ENCODE assay signal across 1 cellular context in the genomic region with DNA sequence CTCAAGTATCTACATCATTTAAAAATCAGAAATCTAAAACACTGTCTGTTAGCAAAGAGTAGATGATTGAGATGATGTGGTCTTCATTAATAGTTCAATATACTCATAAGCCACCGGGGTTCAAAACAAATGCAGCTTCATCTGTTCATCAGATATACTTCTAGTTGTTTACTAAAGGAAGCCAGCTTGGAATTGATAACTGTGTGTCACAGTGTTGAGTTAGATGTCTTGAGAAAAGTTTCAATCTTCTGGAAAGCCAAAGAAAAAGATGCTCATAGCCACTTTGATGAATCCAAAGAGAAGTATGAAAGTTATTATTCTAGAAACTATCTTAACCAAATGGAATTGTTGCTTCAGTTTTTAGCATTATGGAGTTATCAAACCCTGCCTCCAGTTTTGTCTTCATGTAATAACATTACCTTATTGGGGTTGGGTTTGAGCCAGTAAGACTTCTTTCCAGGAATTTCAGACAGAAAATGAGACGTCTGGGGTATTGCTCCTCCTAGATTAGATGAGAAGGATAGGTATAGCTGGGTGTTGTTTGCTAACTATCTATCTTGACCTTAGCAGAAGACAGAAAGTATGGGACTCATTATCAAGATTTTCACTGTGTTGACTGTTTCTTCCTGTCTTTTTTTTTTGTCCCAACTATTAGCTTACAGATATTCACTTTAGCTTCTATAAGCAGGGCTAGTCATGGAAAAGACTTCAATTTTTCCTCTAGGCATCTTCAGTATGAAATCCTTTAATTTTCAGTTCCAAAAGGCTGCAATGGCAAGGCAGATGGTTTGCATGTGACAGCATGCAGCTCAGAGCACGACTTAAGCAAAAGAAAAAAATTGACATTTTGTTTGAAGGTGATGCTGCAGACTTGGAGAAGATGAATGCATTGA.
TF ChIP-seq lines count a peak whose summit lies in the region.

No MANE protein-coding gene starts in this region.

TF ChIP-seq in K562, 482 proteins besides CTCF, POLR2A, EP300 and RAD21 (continued from another document and continues in another):
- TF ChIP-seq ATF1 (CRISPR knock-in tag; IDR thresholded peaks at IDR 0.05), result no peak
- TF ChIP-seq ATF1 (tag; IDR thresholded peaks at IDR 0.05), result peak; percentile 50
- TF ChIP-seq, protein P1, sequence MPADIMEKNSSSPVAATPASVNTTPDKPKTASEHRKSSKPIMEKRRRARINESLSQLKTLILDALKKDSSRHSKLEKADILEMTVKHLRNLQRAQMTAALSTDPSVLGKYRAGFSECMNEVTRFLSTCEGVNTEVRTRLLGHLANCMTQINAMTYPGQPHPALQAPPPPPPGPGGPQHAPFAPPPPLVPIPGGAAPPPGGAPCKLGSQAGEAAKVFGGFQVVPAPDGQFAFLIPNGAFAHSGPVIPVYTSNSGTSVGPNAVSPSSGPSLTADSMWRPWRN (IDR thresholded peaks at IDR 0.05; ENCODE audit: low read depth), result peak; percentile 47; the same call in 1 of the 2 replicates
- TF ChIP-seq TCFL5 (CRISPR knock-in tag; conservative IDR thresholded peaks at IDR 0.05), result 0 out of 2 replicates have a peak, but pooled peaks have one; percentile 8
- TF ChIP-seq, protein P2, sequence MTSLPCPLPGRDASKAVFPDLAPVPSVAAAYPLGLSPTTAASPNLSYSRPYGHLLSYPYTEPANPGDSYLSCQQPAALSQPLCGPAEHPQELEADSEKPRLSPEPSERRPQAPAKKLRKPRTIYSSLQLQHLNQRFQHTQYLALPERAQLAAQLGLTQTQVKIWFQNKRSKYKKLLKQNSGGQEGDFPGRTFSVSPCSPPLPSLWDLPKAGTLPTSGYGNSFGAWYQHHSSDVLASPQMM (CRISPR knock-in tag; IDR thresholded peaks at IDR 0.05), result no peak
- TF ChIP-seq, protein P3, sequence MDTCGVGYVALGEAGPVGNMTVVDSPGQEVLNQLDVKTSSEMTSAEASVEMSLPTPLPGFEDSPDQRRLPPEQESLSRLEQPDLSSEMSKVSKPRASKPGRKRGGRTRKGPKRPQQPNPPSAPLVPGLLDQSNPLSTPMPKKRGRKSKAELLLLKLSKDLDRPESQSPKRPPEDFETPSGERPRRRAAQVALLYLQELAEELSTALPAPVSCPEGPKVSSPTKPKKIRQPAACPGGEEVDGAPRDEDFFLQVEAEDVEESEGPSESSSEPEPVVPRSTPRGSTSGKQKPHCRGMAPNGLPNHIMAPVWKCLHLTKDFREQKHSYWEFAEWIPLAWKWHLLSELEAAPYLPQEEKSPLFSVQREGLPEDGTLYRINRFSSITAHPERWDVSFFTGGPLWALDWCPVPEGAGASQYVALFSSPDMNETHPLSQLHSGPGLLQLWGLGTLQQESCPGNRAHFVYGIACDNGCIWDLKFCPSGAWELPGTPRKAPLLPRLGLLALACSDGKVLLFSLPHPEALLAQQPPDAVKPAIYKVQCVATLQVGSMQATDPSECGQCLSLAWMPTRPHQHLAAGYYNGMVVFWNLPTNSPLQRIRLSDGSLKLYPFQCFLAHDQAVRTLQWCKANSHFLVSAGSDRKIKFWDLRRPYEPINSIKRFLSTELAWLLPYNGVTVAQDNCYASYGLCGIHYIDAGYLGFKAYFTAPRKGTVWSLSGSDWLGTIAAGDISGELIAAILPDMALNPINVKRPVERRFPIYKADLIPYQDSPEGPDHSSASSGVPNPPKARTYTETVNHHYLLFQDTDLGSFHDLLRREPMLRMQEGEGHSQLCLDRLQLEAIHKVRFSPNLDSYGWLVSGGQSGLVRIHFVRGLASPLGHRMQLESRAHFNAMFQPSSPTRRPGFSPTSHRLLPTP (IDR thresholded peaks at IDR 0.05; ENCODE audit: borderline replicate concordance, extremely low read depth, insufficient read length), result no peak
- no peak for TF ChIP-seq KLF6 (CRISPR knock-in tag; IDR thresholded peaks at IDR 0.05; ENCODE audit: borderline replicate concordance)
- peak; percentile 100 for TF ChIP-seq SMAD4 (CRISPR knock-in tag; conservative IDR thresholded peaks at IDR 0.05)
- TF ChIP-seq, protein P4, sequence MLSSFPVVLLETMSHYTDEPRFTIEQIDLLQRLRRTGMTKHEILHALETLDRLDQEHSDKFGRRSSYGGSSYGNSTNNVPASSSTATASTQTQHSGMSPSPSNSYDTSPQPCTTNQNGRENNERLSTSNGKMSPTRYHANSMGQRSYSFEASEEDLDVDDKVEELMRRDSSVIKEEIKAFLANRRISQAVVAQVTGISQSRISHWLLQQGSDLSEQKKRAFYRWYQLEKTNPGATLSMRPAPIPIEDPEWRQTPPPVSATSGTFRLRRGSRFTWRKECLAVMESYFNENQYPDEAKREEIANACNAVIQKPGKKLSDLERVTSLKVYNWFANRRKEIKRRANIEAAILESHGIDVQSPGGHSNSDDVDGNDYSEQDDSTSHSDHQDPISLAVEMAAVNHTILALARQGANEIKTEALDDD (IDR thresholded peaks at IDR 0.05), result peak; percentile 80; the same call in 1 of the 2 replicates
- TF ChIP-seq ZEB2 (IDR thresholded peaks at IDR 0.05), result peak; percentile 65; the same call in 1 of the 2 replicates
- peak; percentile 85 for TF ChIP-seq TCF3 (CRISPR knock-in tag; IDR thresholded peaks at IDR 0.05)
- peak; percentile 54; the same call in 1 of the 2 replicates for TF ChIP-seq ADNP (tag; IDR thresholded peaks at IDR 0.05)
- TF ChIP-seq, protein P5, sequence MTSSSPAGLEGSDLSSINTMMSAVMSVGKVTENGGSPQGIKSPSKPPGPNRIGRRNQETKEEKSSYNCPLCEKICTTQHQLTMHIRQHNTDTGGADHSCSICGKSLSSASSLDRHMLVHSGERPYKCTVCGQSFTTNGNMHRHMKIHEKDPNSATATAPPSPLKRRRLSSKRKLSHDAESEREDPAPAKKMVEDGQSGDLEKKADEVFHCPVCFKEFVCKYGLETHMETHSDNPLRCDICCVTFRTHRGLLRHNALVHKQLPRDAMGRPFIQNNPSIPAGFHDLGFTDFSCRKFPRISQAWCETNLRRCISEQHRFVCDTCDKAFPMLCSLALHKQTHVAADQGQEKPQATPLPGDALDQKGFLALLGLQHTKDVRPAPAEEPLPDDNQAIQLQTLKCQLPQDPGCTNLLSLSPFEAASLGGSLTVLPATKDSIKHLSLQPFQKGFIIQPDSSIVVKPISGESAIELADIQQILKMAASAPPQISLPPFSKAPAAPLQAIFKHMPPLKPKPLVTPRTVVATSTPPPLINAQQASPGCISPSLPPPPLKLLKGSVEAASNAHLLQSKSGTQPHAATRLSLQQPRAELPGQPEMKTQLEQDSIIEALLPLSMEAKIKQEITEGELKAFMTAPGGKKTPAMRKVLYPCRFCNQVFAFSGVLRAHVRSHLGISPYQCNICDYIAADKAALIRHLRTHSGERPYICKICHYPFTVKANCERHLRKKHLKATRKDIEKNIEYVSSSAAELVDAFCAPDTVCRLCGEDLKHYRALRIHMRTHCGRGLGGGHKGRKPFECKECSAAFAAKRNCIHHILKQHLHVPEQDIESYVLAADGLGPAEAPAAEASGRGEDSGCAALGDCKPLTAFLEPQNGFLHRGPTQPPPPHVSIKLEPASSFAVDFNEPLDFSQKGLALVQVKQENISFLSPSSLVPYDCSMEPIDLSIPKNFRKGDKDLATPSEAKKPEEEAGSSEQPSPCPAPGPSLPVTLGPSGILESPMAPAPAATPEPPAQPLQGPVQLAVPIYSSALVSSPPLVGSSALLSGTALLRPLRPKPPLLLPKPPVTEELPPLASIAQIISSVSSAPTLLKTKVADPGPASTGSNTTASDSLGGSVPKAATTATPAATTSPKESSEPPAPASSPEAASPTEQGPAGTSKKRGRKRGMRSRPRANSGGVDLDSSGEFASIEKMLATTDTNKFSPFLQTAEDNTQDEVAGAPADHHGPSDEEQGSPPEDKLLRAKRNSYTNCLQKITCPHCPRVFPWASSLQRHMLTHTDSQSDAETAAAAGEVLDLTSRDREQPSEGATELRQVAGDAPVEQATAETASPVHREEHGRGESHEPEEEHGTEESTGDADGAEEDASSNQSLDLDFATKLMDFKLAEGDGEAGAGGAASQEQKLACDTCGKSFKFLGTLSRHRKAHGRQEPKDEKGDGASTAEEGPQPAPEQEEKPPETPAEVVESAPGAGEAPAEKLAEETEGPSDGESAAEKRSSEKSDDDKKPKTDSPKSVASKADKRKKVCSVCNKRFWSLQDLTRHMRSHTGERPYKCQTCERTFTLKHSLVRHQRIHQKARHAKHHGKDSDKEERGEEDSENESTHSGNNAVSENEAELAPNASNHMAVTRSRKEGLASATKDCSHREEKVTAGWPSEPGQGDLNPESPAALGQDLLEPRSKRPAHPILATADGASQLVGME (CRISPR knock-in tag; IDR thresholded peaks at IDR 0.05), result no peak
- peak; percentile 83 for TF ChIP-seq FOSL1 (tag; conservative IDR thresholded peaks at IDR 0.05)
- TF ChIP-seq CC2D1A (IDR thresholded peaks at IDR 0.05), result peak; percentile 64; the same call in 1 of the 2 replicates
- no peak for TF ChIP-seq RBM22 (IDR thresholded peaks at IDR 0.05; ENCODE audit: low read depth, low read length, poor library complexity, severe bottlenecking)
- no peak for TF ChIP-seq SUPT5H (IDR thresholded peaks at IDR 0.05)
- TF ChIP-seq MAZ (CRISPR knock-in tag; conservative IDR thresholded peaks at IDR 0.05 in 1 of 2, IDR thresholded peaks at IDR 0.05 in 1 of 2), result peak in 1 of 2 experiments; percentile 32; a peak in 1 of 4 replicates
- 0 out of 2 replicates have a peak, but pooled peaks have one; percentile 50 for TF ChIP-seq PHB2 (IDR thresholded peaks at IDR 0.05; ENCODE audit: low read depth)
- TF ChIP-seq CBFB (CRISPR knock-in tag; IDR thresholded peaks at IDR 0.05), result no peak
- TF ChIP-seq ZNF143 (CRISPR knock-in tag; IDR thresholded peaks at IDR 0.05), result no peak
- TF ChIP-seq CBFA2T2 (conservative IDR thresholded peaks at IDR 0.05), result peak; percentile 87
- TF ChIP-seq FOXA1 (IDR thresholded peaks at IDR 0.05; ENCODE audit: borderline replicate concordance), result peak; percentile 75; the same call in 1 of the 2 replicates
- no peak for TF ChIP-seq ZFP1 (CRISPR knock-in tag; IDR thresholded peaks at IDR 0.05)
- peak; percentile 94 for TF ChIP-seq CBFA2T3 (IDR thresholded peaks at IDR 0.05)
- TF ChIP-seq, protein P6, sequence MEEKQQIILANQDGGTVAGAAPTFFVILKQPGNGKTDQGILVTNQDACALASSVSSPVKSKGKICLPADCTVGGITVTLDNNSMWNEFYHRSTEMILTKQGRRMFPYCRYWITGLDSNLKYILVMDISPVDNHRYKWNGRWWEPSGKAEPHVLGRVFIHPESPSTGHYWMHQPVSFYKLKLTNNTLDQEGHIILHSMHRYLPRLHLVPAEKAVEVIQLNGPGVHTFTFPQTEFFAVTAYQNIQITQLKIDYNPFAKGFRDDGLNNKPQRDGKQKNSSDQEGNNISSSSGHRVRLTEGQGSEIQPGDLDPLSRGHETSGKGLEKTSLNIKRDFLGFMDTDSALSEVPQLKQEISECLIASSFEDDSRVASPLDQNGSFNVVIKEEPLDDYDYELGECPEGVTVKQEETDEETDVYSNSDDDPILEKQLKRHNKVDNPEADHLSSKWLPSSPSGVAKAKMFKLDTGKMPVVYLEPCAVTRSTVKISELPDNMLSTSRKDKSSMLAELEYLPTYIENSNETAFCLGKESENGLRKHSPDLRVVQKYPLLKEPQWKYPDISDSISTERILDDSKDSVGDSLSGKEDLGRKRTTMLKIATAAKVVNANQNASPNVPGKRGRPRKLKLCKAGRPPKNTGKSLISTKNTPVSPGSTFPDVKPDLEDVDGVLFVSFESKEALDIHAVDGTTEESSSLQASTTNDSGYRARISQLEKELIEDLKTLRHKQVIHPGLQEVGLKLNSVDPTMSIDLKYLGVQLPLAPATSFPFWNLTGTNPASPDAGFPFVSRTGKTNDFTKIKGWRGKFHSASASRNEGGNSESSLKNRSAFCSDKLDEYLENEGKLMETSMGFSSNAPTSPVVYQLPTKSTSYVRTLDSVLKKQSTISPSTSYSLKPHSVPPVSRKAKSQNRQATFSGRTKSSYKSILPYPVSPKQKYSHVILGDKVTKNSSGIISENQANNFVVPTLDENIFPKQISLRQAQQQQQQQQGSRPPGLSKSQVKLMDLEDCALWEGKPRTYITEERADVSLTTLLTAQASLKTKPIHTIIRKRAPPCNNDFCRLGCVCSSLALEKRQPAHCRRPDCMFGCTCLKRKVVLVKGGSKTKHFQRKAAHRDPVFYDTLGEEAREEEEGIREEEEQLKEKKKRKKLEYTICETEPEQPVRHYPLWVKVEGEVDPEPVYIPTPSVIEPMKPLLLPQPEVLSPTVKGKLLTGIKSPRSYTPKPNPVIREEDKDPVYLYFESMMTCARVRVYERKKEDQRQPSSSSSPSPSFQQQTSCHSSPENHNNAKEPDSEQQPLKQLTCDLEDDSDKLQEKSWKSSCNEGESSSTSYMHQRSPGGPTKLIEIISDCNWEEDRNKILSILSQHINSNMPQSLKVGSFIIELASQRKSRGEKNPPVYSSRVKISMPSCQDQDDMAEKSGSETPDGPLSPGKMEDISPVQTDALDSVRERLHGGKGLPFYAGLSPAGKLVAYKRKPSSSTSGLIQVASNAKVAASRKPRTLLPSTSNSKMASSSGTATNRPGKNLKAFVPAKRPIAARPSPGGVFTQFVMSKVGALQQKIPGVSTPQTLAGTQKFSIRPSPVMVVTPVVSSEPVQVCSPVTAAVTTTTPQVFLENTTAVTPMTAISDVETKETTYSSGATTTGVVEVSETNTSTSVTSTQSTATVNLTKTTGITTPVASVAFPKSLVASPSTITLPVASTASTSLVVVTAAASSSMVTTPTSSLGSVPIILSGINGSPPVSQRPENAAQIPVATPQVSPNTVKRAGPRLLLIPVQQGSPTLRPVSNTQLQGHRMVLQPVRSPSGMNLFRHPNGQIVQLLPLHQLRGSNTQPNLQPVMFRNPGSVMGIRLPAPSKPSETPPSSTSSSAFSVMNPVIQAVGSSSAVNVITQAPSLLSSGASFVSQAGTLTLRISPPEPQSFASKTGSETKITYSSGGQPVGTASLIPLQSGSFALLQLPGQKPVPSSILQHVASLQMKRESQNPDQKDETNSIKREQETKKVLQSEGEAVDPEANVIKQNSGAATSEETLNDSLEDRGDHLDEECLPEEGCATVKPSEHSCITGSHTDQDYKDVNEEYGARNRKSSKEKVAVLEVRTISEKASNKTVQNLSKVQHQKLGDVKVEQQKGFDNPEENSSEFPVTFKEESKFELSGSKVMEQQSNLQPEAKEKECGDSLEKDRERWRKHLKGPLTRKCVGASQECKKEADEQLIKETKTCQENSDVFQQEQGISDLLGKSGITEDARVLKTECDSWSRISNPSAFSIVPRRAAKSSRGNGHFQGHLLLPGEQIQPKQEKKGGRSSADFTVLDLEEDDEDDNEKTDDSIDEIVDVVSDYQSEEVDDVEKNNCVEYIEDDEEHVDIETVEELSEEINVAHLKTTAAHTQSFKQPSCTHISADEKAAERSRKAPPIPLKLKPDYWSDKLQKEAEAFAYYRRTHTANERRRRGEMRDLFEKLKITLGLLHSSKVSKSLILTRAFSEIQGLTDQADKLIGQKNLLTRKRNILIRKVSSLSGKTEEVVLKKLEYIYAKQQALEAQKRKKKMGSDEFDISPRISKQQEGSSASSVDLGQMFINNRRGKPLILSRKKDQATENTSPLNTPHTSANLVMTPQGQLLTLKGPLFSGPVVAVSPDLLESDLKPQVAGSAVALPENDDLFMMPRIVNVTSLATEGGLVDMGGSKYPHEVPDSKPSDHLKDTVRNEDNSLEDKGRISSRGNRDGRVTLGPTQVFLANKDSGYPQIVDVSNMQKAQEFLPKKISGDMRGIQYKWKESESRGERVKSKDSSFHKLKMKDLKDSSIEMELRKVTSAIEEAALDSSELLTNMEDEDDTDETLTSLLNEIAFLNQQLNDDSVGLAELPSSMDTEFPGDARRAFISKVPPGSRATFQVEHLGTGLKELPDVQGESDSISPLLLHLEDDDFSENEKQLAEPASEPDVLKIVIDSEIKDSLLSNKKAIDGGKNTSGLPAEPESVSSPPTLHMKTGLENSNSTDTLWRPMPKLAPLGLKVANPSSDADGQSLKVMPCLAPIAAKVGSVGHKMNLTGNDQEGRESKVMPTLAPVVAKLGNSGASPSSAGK (IDR thresholded peaks at IDR 0.05), result peak; percentile 74
- TF ChIP-seq ARNT (IDR thresholded peaks at IDR 0.05), result peak; percentile 40 to 90; a peak in 2 of 4 replicates
